In the genomic region with DNA sequence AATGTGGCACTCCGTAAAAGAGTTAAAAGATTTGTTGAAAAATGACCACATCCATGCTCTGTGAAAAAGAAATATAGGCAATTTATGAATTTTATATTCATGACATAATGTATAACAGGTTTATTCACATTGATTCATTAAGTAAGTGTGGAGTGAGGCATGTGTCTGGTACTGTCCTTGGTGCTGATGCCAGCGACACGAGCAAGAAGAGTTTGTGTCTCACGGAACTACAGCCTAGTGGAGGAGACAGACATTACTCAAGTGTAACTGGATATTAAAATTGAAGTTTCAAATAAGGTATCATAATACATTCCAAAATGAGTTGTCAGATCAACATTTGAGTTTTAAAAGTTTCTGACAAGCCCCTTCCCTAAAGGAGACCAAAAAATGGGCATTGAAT, we compare ENCODE assay signal across 11 cellular contexts.
DNase-seq lines count a peak whose midpoint lies in the region; ATAC-seq, FAIRE-seq and TF ChIP-seq lines count a peak whose summit lies in the region.
"Had no signal": no experiment of that assay in that cellular context is flagged by ENCODE, and none has a peak within 500 bp of the region (broad histone marks: within the 10 kb centered on the region; RNA-seq: fewer than 3 reads in every experiment).

No MANE protein-coding gene starts in this region.

- no peak overlapping the region for H3K14ac ChIP-seq in mesenchymal stem cell (ENCODE audit: low read length in 2 of 2)

- no peak overlapping the region for H3K4me3 ChIP-seq in GM12878
- H3K4me3 ChIP-seq in mesenchymal stem cell (ENCODE audit: insufficient read depth in 1 of 2, low read depth in 1 of 2, low read length in 2 of 2), result no peak overlapping the region

- H2BK5ac ChIP-seq in mesenchymal stem cell (ENCODE audit: low read depth, low read length, poor library complexity, severe bottlenecking), result no peak overlapping the region

- no TSS peak for BruUV-seq in GM12878 (replicated peaks; lab: Mats Ljungman, UMichigan)

- no peaks in the 10 kb centered on the region for H4K20me1 ChIP-seq in GM12878 (ENCODE audit: control insufficient read depth, insufficient read depth)

- no peak overlapping the region for H3K18ac ChIP-seq in mesenchymal stem cell (ENCODE audit: low read depth in 1 of 2, low read length in 2 of 2)

- CTCF ChIA-PET in GM12878 (lab: Yijun Ruan, JAX), result no interaction called here

- TF ChIP-seq EP300 in GM12878 (IDR thresholded peaks at IDR 0.05; ENCODE audit: borderline replicate concordance in 1 of 2, control insufficient read depth in 1 of 2, low read depth in 2 of 2, low read length in 2 of 2), result no peak

- no peak for TF ChIP-seq RAD21 in GM12878 (IDR thresholded peaks at IDR 0.05; ENCODE audit: insufficient read depth, low read depth, low read length)

- no peak overlapping the region for H2BK120ac ChIP-seq in mesenchymal stem cell (ENCODE audit: low read depth, low read length)

- H3K4me2 ChIP-seq in GM12878 (ENCODE audit: control insufficient read depth, insufficient read depth), result no peak overlapping the region
- no peak overlapping the region for H3K4me2 ChIP-seq in mesenchymal stem cell (ENCODE audit: low read length, poor library complexity, severe bottlenecking)

- in situ Hi-C loops in GM12878 (cut with MboI), result no loop called here

- H2BK12ac ChIP-seq in mesenchymal stem cell (ENCODE audit: low read length in 2 of 2), result no peak overlapping the region

- H2BK15ac ChIP-seq in mesenchymal stem cell (ENCODE audit: low read depth, poor library complexity, severe bottlenecking), result no peak overlapping the region

- H3K9me3 ChIP-seq in GM12878 (replicated peaks; ENCODE audit: control insufficient read depth, insufficient read depth, low read length) (no peaks in the 10 kb centered on the region), mesenchymal stem cell (ENCODE audit: control insufficient read depth, low read length) (peaks cover 2% of the 10 kb centered on the region)

- H3K4me1 ChIP-seq in GM12878 (ENCODE audit: control insufficient read depth, insufficient read depth, low read length) (no peaks in the 10 kb centered on the region), mesenchymal stem cell (ENCODE audit: control insufficient read depth, insufficient read depth, low read depth, low read length) (no peaks in the 10 kb centered on the region)

- FAIRE-seq in GM12878 (lab: Jason Lieb, UNC), result peak; percentile 62

- H3K27ac ChIP-seq in GM12878 (ENCODE audit: control insufficient read depth, insufficient read depth) (no peak overlapping the region), mesenchymal stem cell (ENCODE audit: low read length, poor library complexity, severe bottlenecking) (no peak overlapping the region)
- H3K27ac ChIP-seq: epithelial cell of prostate, HL-60, VCaP had no signal

- 45% methylated on average over 4 of the region's 4 CpGs for WGBS in GM12878 (ENCODE audit: insufficient coverage, insufficient replicate concordance, low lambda C conversion rate, missing lambda C conversion rate)
- 0% methylated on average over 2 of the region's 4 CpGs for WGBS in mesenchymal stem cell

- no peak for TF ChIP-seq CTCF in GM12878 (IDR thresholded peaks at IDR 0.05 in 2 of 3, conservative IDR thresholded peaks at IDR 0.05 in 1 of 3; ENCODE audit: control insufficient read depth in 2 of 3, extremely low read depth in 1 of 3, insufficient read depth in 1 of 3, low read depth in 3 of 3, low read length in 3 of 3)

- SMC1A ChIA-PET in GM12878 (lab: Charles Lee; ENCODE audit: uncharacterized antibody, unreplicated experiment), result no interaction called here

- no peak overlapping the region for H3K23ac ChIP-seq in mesenchymal stem cell (ENCODE audit: low read length in 2 of 2)

- H3K79me2 ChIP-seq in GM12878 (ENCODE audit: control insufficient read depth, insufficient read depth, low read length), result no peaks in the 10 kb centered on the region

- H3K27me3 ChIP-seq in GM12878 (replicated peaks in 1 of 2; ENCODE audit: control insufficient read depth in 2 of 2, insufficient read depth in 2 of 2, low read length in 1 of 2), result no peaks in the 10 kb centered on the region; a peak in 1 of 4 replicates
- H3K27me3 ChIP-seq in mesenchymal stem cell (ENCODE audit: control insufficient read depth in 1 of 2, insufficient read depth in 1 of 2, low read length in 2 of 2), result peaks cover 6 to 14% of the 10 kb centered on the region in 2 experiments

- POLR2A ChIA-PET in GM12878 (lab: Charles Lee), result no interaction called here

- H2AK5ac ChIP-seq in mesenchymal stem cell (ENCODE audit: low read length, severe bottlenecking), result no peak overlapping the region

- no peak for TF ChIP-seq POLR2A in GM12878 (IDR thresholded peaks at IDR 0.05; ENCODE audit: low read depth, low read length)

- RAD21 ChIA-PET in GM12878 (lab: Charles Lee; ENCODE audit: unreplicated experiment), result no interaction called here

- no peak overlapping the region for H3K9ac ChIP-seq in GM12878 (ENCODE audit: control insufficient read depth, insufficient read depth, low read length)
- no peak overlapping the region for H3K9ac ChIP-seq in mesenchymal stem cell (ENCODE audit: low read length)

- peak; percentile 76 for DNase-seq in ELR (ENCODE audit: low read depth)
- peak; percentile 21 for DNase-seq in MV-4-11 (lab: John Stamatoyannopoulos, UW)
- DNase-seq in GM12878 (ENCODE audit: low read depth, low spot score), result no peak
- DNase-seq in mesenchymal stem cell, result peak; percentile 79
- no peak for DNase-seq in inferior parietal cortex (ENCODE audit: extremely low spot score)

- ATAC-seq in GM12878 (no peak), GM21786 (IDR thresholded peaks at IDR 0.05; ENCODE audit: unreplicated experiment) (no peak), GM21825 (IDR thresholded peaks at IDR 0.05; ENCODE audit: unreplicated experiment) (no peak), GM21526 (IDR thresholded peaks at IDR 0.05; ENCODE audit: low FRiP score, unreplicated experiment) (no peak)

- no peak overlapping the region for H4K91ac ChIP-seq in mesenchymal stem cell (ENCODE audit: low read length)

- H3K79me1 ChIP-seq in mesenchymal stem cell (replicated peaks; ENCODE audit: low read length, poor library complexity, severe bottlenecking), result no peaks in the 10 kb centered on the region

- intact Hi-C loops in GM12878 (cut with micrococcal nuclease; ENCODE audit: unreplicated experiment), result no loop called here

- H3K36me3 ChIP-seq in GM12878 (ENCODE audit: control insufficient read depth in 2 of 2, insufficient read depth in 2 of 2, low read length in 1 of 2) (no peaks in the 10 kb centered on the region), mesenchymal stem cell (ENCODE audit: control insufficient read depth in 1 of 2, insufficient read depth in 2 of 2, low read depth in 1 of 2, low read length in 2 of 2) (no peaks in the 10 kb centered on the region)

- no peak overlapping the region for H2AFZ ChIP-seq in GM12878 (ENCODE audit: control insufficient read depth, low read depth, low read length)
- H2AFZ ChIP-seq in mesenchymal stem cell (ENCODE audit: low read depth, low read length), result no peak overlapping the region

- no peak overlapping the region for H3K4ac ChIP-seq in mesenchymal stem cell (ENCODE audit: low read depth in 1 of 2, low read length in 2 of 2)

- no peak overlapping the region for H4K8ac ChIP-seq in mesenchymal stem cell (ENCODE audit: low read length)

TF ChIP-seq in GM12878, 131 proteins besides CTCF, POLR2A, EP300 and RAD21:
- TF ChIP-seq, protein P1, sequence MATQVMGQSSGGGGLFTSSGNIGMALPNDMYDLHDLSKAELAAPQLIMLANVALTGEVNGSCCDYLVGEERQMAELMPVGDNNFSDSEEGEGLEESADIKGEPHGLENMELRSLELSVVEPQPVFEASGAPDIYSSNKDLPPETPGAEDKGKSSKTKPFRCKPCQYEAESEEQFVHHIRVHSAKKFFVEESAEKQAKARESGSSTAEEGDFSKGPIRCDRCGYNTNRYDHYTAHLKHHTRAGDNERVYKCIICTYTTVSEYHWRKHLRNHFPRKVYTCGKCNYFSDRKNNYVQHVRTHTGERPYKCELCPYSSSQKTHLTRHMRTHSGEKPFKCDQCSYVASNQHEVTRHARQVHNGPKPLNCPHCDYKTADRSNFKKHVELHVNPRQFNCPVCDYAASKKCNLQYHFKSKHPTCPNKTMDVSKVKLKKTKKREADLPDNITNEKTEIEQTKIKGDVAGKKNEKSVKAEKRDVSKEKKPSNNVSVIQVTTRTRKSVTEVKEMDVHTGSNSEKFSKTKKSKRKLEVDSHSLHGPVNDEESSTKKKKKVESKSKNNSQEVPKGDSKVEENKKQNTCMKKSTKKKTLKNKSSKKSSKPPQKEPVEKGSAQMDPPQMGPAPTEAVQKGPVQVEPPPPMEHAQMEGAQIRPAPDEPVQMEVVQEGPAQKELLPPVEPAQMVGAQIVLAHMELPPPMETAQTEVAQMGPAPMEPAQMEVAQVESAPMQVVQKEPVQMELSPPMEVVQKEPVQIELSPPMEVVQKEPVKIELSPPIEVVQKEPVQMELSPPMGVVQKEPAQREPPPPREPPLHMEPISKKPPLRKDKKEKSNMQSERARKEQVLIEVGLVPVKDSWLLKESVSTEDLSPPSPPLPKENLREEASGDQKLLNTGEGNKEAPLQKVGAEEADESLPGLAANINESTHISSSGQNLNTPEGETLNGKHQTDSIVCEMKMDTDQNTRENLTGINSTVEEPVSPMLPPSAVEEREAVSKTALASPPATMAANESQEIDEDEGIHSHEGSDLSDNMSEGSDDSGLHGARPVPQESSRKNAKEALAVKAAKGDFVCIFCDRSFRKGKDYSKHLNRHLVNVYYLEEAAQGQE (IDR thresholded peaks at IDR 0.05; ENCODE audit: low read depth, low read length), result peak; percentile 91
- TF ChIP-seq FOXK2 (IDR thresholded peaks at IDR 0.05) (no peak), NRF1 (conservative IDR thresholded peaks at IDR 0.05; ENCODE audit: low read depth, low read length) (no peak), CBX5 (IDR thresholded peaks at IDR 0.05; ENCODE audit: low read depth) (no peak), DPF2 (IDR thresholded peaks at IDR 0.05) (no peak), SMAD1 (IDR thresholded peaks at IDR 0.05; ENCODE audit: low read depth, partially characterized antibody) (no peak)
- TF ChIP-seq, protein P2, sequence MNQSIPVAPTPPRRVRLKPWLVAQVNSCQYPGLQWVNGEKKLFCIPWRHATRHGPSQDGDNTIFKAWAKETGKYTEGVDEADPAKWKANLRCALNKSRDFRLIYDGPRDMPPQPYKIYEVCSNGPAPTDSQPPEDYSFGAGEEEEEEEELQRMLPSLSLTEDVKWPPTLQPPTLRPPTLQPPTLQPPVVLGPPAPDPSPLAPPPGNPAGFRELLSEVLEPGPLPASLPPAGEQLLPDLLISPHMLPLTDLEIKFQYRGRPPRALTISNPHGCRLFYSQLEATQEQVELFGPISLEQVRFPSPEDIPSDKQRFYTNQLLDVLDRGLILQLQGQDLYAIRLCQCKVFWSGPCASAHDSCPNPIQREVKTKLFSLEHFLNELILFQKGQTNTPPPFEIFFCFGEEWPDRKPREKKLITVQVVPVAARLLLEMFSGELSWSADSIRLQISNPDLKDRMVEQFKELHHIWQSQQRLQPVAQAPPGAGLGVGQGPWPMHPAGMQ (IDR thresholded peaks at IDR 0.05; ENCODE audit: borderline replicate concordance), result no peak
TF ChIP-seq in GM12878: peak in this region for 1.

Comparison
In these comparisons a context has a peak if more than half of its experiments do, and no peak if none do; other contexts are left out.
1. DNase-seq: peak in ELR (single experiment), MV-4-11 (single experiment) and mesenchymal stem cell (single experiment); none in GM12878 (single experiment) and inferior parietal cortex (single experiment).